1 cellular context compared by ENCODE assay signal in the genomic region with DNA sequence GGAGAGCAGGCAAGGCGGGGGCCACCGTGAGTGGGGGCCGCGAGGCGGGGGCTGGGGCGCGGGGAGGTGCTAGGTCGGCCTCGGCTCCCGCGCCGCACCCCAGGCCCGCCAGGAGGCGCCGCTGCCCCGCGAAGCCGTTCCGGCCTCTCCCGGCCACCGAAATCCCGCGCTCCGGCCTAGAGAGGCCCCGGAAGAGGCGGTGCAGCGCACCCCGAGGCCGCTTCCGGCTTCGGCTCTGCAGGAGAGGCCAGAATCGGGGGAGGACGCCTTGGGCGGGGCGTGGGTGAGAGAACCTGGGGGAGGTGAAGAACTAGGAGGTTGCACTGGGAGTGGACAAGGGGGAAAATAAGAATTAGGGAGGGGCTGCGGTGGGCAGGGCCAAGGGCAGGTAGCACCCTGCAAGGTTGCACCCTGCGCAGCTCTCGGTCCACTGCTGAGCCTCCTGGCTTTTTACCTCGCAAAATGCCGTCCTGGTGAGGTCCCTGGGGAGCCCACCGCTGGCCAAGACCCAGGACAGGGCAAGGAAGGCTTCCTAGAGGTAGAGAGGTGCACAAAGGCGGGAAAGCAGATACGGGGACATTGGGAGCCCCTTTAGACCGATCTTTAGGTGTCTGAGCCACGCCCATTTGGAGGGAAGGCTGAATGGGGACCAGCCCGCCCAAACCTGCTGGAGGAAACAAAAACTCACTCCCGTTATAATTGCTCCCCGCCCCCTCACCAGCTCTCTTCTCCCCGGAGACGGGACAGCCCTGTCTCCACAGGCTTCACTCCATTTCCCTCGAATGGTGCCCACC.
TF ChIP-seq lines count a peak whose summit lies in the region.

No MANE protein-coding gene starts in this region.

TF ChIP-seq in HepG2, 621 proteins besides CTCF, POLR2A, EP300 and RAD21 (continued from another document and continues in another):
- peak; percentile 79; the same call in 1 of the 2 replicates for TF ChIP-seq MYC (CRISPR knock-in tag; IDR thresholded peaks at IDR 0.05; ENCODE audit: borderline replicate concordance)
- TF ChIP-seq BCL6 (CRISPR knock-in tag; IDR thresholded peaks at IDR 0.05): no peak
- TF ChIP-seq FOXA3 (CRISPR knock-in tag; IDR thresholded peaks at IDR 0.05): peak; percentile 45
- TF ChIP-seq KLF16 (CRISPR knock-in tag; IDR thresholded peaks at IDR 0.05): peak in 1 of 2 experiments; percentile 91; a peak in 1 of 4 replicates
- TF ChIP-seq, protein P1, sequence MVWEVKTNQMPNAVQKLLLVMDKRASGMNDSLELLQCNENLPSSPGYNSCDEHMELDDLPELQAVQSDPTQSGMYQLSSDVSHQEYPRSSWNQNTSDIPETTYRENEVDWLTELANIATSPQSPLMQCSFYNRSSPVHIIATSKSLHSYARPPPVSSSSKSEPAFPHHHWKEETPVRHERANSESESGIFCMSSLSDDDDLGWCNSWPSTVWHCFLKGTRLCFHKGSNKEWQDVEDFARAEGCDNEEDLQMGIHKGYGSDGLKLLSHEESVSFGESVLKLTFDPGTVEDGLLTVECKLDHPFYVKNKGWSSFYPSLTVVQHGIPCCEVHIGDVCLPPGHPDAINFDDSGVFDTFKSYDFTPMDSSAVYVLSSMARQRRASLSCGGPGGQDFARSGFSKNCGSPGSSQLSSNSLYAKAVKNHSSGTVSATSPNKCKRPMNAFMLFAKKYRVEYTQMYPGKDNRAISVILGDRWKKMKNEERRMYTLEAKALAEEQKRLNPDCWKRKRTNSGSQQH (CRISPR knock-in tag; IDR thresholded peaks at IDR 0.05; ENCODE audit: low read depth): peak; percentile 86; the same call in 1 of the 2 replicates
- TF ChIP-seq, protein P2, sequence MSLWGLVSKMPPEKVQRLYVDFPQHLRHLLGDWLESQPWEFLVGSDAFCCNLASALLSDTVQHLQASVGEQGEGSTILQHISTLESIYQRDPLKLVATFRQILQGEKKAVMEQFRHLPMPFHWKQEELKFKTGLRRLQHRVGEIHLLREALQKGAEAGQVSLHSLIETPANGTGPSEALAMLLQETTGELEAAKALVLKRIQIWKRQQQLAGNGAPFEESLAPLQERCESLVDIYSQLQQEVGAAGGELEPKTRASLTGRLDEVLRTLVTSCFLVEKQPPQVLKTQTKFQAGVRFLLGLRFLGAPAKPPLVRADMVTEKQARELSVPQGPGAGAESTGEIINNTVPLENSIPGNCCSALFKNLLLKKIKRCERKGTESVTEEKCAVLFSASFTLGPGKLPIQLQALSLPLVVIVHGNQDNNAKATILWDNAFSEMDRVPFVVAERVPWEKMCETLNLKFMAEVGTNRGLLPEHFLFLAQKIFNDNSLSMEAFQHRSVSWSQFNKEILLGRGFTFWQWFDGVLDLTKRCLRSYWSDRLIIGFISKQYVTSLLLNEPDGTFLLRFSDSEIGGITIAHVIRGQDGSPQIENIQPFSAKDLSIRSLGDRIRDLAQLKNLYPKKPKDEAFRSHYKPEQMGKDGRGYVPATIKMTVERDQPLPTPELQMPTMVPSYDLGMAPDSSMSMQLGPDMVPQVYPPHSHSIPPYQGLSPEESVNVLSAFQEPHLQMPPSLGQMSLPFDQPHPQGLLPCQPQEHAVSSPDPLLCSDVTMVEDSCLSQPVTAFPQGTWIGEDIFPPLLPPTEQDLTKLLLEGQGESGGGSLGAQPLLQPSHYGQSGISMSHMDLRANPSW (CRISPR knock-in tag; IDR thresholded peaks at IDR 0.05; ENCODE audit: borderline replicate concordance): no peak
- no peak for TF ChIP-seq HES4 (CRISPR knock-in tag; IDR thresholded peaks at IDR 0.05; ENCODE audit: borderline replicate concordance)
- TF ChIP-seq, protein P3, sequence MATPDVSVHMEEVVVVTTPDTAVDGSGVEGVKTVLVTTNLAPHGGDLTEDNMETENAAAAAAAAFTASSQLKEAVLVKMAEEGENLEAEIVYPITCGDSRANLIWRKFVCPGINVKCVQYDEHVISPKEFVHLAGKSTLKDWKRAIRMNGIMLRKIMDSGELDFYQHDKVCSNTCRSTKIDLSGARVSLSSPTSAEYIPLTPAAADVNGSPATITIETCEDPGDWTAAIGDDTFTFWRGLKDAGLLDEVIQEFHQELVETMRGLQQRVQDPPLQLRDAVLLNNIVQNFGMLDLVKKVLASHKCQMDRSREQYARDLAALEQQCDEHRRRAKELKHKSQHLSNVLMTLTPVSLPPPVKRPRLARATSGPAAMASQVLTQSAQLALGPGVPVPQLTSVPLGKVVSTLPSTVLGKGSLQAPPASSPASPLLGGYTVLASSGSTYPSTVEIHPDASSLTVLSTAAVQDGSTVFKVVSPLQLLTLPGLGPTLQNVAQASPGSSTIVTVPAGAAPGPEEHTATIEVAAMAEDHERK (CRISPR knock-in tag; IDR thresholded peaks at IDR 0.05; ENCODE audit: low read depth): no peak
- TF ChIP-seq ZNF558 (CRISPR knock-in tag; IDR thresholded peaks at IDR 0.05; ENCODE audit: borderline replicate concordance): 0 out of 2 replicates have a peak, but pooled peaks have one; percentile 58
- TF ChIP-seq ZNF546 (CRISPR knock-in tag; conservative IDR thresholded peaks at IDR 0.05): peak; percentile 80; the same call in 1 of the 2 replicates
- TF ChIP-seq TGIF2 (CRISPR knock-in tag; IDR thresholded peaks at IDR 0.05): peak; percentile 87
- TF ChIP-seq TRIM22 (IDR thresholded peaks at IDR 0.05): no peak
- TF ChIP-seq BHLHE40 (IDR thresholded peaks at IDR 0.05; ENCODE audit: low read length): no peak
- peak; percentile 43; the same call in 1 of the 2 replicates for TF ChIP-seq KDM5B (CRISPR knock-in tag; IDR thresholded peaks at IDR 0.05; ENCODE audit: borderline replicate concordance)
- TF ChIP-seq HOXD1 (CRISPR knock-in tag; IDR thresholded peaks at IDR 0.05): 0 out of 2 replicates have a peak, but pooled peaks have one; percentile 30
- TF ChIP-seq MTF1 (CRISPR knock-in tag; IDR thresholded peaks at IDR 0.05): no peak
- peak; percentile 86 for TF ChIP-seq ZNF564 (CRISPR knock-in tag; IDR thresholded peaks at IDR 0.05)
- TF ChIP-seq MLXIP (CRISPR knock-in tag; IDR thresholded peaks at IDR 0.05; ENCODE audit: borderline replicate concordance): no peak
- no peak for TF ChIP-seq RNF219 (CRISPR knock-in tag; IDR thresholded peaks at IDR 0.05)
- TF ChIP-seq ZBTB7B (CRISPR knock-in tag; IDR thresholded peaks at IDR 0.05): peak; percentile 71; the same call in 1 of the 2 replicates
- no peak for TF ChIP-seq CBX5 (CRISPR knock-in tag; IDR thresholded peaks at IDR 0.05; ENCODE audit: borderline replicate concordance)
- TF ChIP-seq KLF13 (CRISPR knock-in tag; IDR thresholded peaks at IDR 0.05): 0 out of 2 replicates have a peak, but pooled peaks have one; percentile 22
- TF ChIP-seq KAT7 (CRISPR knock-in tag; IDR thresholded peaks at IDR 0.05; ENCODE audit: borderline replicate concordance): peak; percentile 97
- peak; percentile 64 for TF ChIP-seq HNRNPLL (IDR thresholded peaks at IDR 0.05; ENCODE audit: low read depth, low read length, poor library complexity, severe bottlenecking)
- TF ChIP-seq ZBTB34 (CRISPR knock-in tag; IDR thresholded peaks at IDR 0.05): no peak
- no peak for TF ChIP-seq RBAK (CRISPR knock-in tag; IDR thresholded peaks at IDR 0.05)
- TF ChIP-seq ZNF264 (CRISPR knock-in tag; IDR thresholded peaks at IDR 0.05): no peak
- no peak for TF ChIP-seq ZNF879 (CRISPR knock-in tag; IDR thresholded peaks at IDR 0.05)
- TF ChIP-seq ARNT2 (CRISPR knock-in tag; IDR thresholded peaks at IDR 0.05; ENCODE audit: low read depth): peak; percentile 89
- TF ChIP-seq YEATS2 (CRISPR knock-in tag; IDR thresholded peaks at IDR 0.05; ENCODE audit: borderline replicate concordance): peak; percentile 96
- no peak for TF ChIP-seq ZNF251 (CRISPR knock-in tag; IDR thresholded peaks at IDR 0.05)
- TF ChIP-seq, protein P4, sequence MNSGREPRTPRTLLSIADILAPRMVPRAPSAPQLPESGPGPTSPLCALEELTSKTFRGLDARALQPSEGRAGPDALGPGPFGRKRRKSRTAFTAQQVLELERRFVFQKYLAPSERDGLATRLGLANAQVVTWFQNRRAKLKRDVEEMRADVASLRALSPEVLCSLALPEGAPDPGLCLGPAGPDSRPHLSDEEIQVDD (CRISPR knock-in tag; IDR thresholded peaks at IDR 0.05; ENCODE audit: borderline replicate concordance): no peak
- peak; percentile 66; the same call in 1 of the 2 replicates for TF ChIP-seq NR2C2 (CRISPR knock-in tag; IDR thresholded peaks at IDR 0.05; ENCODE audit: borderline replicate concordance)
- no peak for TF ChIP-seq MED8 (CRISPR knock-in tag; IDR thresholded peaks at IDR 0.05; ENCODE audit: insufficient replicate concordance)
- TF ChIP-seq ONECUT2 (CRISPR knock-in tag; IDR thresholded peaks at IDR 0.05): no peak
- peak; percentile 83; the same call in 1 of the 2 replicates for TF ChIP-seq CCDC6 (CRISPR knock-in tag; IDR thresholded peaks at IDR 0.05)
- no peak for TF ChIP-seq ZNF512 (CRISPR knock-in tag; IDR thresholded peaks at IDR 0.05)
- peak; percentile 81 for TF ChIP-seq HNF1B (CRISPR knock-in tag; IDR thresholded peaks at IDR 0.05)
- TF ChIP-seq ZNF792 (CRISPR knock-in tag; IDR thresholded peaks at IDR 0.05): peak; percentile 92
- TF ChIP-seq SMC3 (IDR thresholded peaks at IDR 0.05; ENCODE audit: low read length): peak; percentile 50; the same call in 1 of the 2 replicates
- TF ChIP-seq ZNF605 (CRISPR knock-in tag; IDR thresholded peaks at IDR 0.05): peak; percentile 50
- no peak for TF ChIP-seq WIZ (CRISPR knock-in tag; IDR thresholded peaks at IDR 0.05)
